In the genomic region with DNA sequence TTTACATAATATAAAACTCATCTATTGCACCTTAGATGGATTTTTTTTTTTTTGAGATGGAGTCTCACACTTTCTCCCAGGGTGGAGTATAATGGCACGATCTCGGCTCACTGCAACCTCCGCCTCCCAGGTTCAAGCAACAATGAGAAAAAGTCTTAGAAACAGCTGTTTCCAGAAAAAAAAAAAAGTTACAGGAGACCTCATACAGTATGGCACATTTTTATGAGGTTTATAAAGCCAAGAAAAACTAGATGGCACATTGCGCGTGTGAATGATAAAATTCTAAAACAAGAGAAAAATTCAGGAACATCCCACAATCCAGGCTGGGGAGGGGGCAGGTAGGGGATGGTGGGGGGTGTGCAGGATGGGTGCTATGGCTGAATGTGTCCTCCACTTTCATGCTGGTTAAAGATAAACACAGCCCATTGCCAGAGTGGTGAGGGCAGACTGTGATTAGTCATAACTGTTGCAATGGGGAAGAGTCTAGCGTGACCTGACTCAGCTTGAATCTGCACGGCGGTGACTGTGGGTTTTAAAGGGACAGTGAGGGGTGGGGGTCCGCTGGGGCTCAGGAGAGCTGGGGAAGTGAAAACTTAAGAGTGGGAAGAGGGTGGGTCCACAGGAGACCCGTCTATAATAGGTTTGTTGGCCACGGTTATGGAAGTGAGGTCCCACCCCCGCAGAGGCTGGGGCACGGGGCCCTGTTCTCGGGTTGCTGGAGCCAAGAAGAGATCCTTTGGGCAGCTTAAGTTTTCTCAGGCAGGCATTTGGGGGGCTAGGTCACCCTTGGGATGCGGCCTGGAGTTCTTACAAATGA, we compare ENCODE assay signal across 8 cellular contexts. TPM values are rescaled to one million over a fixed set of nuclear protein-coding genes. Genes with fewer than 3 reads are reported as not detected.
A peak's percentile ranks its signal among the peaks of the same experiment; 100 is the strongest.
DNase-seq lines count a peak whose midpoint lies in the region; ATAC-seq and TF ChIP-seq lines count a peak whose summit lies in the region.

No MANE protein-coding gene starts in this region.

- peaks cover 0 to 2% of the 10 kb centered on the region in 2 donors for H3K36me3 ChIP-seq in lung (ENCODE audit: control insufficient read depth in 2 of 2, insufficient read depth in 2 of 2, low read length in 2 of 2)

- peaks cover 6% of the 10 kb centered on the region for H3K27me3 Mint-ChIP-seq in activated CD4-positive, alpha-beta T cell treated with anti-CD3 and anti-CD28 coated beads, Interleukin-2, amount 10 ng/mL, durations not matched to agents 24 days and 14 days
- H3K27me3 Mint-ChIP-seq in activated T-helper 17 cell treated with anti-CD3 and anti-CD28 coated beads, Interleukin-2, amount 50 U/mL, for 72 hours, result no peaks in the 10 kb centered on the region
- no peaks in the 10 kb centered on the region for H3K27me3 Mint-ChIP-seq in type B pancreatic cell

- intact Hi-C loops in activated CD4-positive, alpha-beta T cell treated with anti-CD3 and anti-CD28 coated beads, Interleukin-2, amount 10 ng/mL, durations not matched to agents 24 days and 14 days (cut with micrococcal nuclease), result loop anchor here (1.0 kb wide), 1 partner anchor 9 kb away; no protein-coding TSS in a partner anchor

- H3K27me3 ChIP-seq in lung (ENCODE audit: control insufficient read depth, insufficient read depth), result no peaks in the 10 kb centered on the region

- peak overlapping the region; percentile 67 for H3K27ac Mint-ChIP-seq in activated CD4-positive, alpha-beta T cell treated with anti-CD3 and anti-CD28 coated beads, Interleukin-2, amount 10 ng/mL, durations not matched to agents 24 days and 14 days
- H3K27ac Mint-ChIP-seq in activated T-helper 17 cell treated with anti-CD3 and anti-CD28 coated beads, Interleukin-2, amount 50 U/mL, for 72 hours, result peak overlapping the region; percentile 46
- H3K27ac Mint-ChIP-seq in type B pancreatic cell, result no peak overlapping the region

- H3K4me1 ChIP-seq in lung (ENCODE audit: control insufficient read depth in 2 of 2, insufficient read depth in 2 of 2, low read length in 2 of 2), result peaks cover 0 to 7% of the 10 kb centered on the region in 2 donors

- ATAC-seq in GM21786 (IDR thresholded peaks at IDR 0.05; ENCODE audit: unreplicated experiment), result peak; percentile 99
- ATAC-seq in activated T-helper 17 cell treated with anti-CD3 and anti-CD28 coated beads, Interleukin-2, amount 50 U/mL, for 72 hours (replicated peaks), result peak; percentile 99
- ATAC-seq in lung (ENCODE audit: insufficient read depth, low FRiP score), result peak; percentile 73

- peaks cover 14% of the 10 kb centered on the region for H3K36me3 Mint-ChIP-seq in activated CD4-positive, alpha-beta T cell treated with anti-CD3 and anti-CD28 coated beads, Interleukin-2, amount 10 ng/mL, durations not matched to agents 24 days and 14 days (ENCODE audit: low read depth)
- peaks cover 6% of the 10 kb centered on the region for H3K36me3 Mint-ChIP-seq in activated T-helper 17 cell treated with anti-CD3 and anti-CD28 coated beads, Interleukin-2, amount 50 U/mL, for 72 hours (ENCODE audit: low read depth)
- H3K36me3 Mint-ChIP-seq in type B pancreatic cell, result peaks cover 10% of the 10 kb centered on the region

- peaks cover 22% of the 10 kb centered on the region for H3K4me1 Mint-ChIP-seq in activated CD4-positive, alpha-beta T cell treated with anti-CD3 and anti-CD28 coated beads, Interleukin-2, amount 10 ng/mL, durations not matched to agents 24 days and 14 days
- H3K4me1 Mint-ChIP-seq in activated T-helper 17 cell treated with anti-CD3 and anti-CD28 coated beads, Interleukin-2, amount 50 U/mL, for 72 hours, result peaks cover 16% of the 10 kb centered on the region
- peaks cover 6% of the 10 kb centered on the region for H3K4me1 Mint-ChIP-seq in type B pancreatic cell (ENCODE audit: unreplicated experiment)

- TF ChIP-seq CTCF in lung (IDR thresholded peaks at IDR 0.05; ENCODE audit: control extremely low read depth, extremely low read depth) (no peak), type B pancreatic cell (conservative IDR thresholded peaks at IDR 0.05) (no peak)

- H3K27ac ChIP-seq in lung (ENCODE audit: low read depth in 1 of 2, low read length in 1 of 2), result no peak overlapping the region

- WGBS in lung, 2 donors, result 59 to 62% methylated on average over 15 of the region's 15 CpGs

- H3K4me3 ChIP-seq in lung, result no peak overlapping the region

- H3K9me3 Mint-ChIP-seq in activated CD4-positive, alpha-beta T cell treated with anti-CD3 and anti-CD28 coated beads, Interleukin-2, amount 10 ng/mL, durations not matched to agents 24 days and 14 days, result no peaks in the 10 kb centered on the region
- H3K9me3 Mint-ChIP-seq in activated T-helper 17 cell treated with anti-CD3 and anti-CD28 coated beads, Interleukin-2, amount 50 U/mL, for 72 hours, result no peaks in the 10 kb centered on the region
- H3K9me3 Mint-ChIP-seq in type B pancreatic cell, result no peaks in the 10 kb centered on the region

- DNase-seq in activated CD4-positive, alpha-beta T cell treated with anti-CD3 and anti-CD28 coated beads, Interleukin-2, amount 10 ng/mL, durations not matched to agents 24 days and 14 days, result peak; percentile 71
- DNase-seq in activated CD4-positive, alpha-beta T cell treated with anti-CD3 and anti-CD28 coated beads for 1 hour, result no peak
- DNase-seq in HT1080 (ENCODE audit: low read depth), result peak; percentile 82
- DNase-seq in lung (ENCODE audit: low spot score), result no peak
- no peak for DNase-seq in type B pancreatic cell (ENCODE audit: extremely low spot score, unreplicated experiment)
- DNase-seq in NCI-H187 treated with DMSO at 0.1 percent for 48 hours (lab: John Stamatoyannopoulos, UW), result no peak

- H3K4me3 Mint-ChIP-seq in activated CD4-positive, alpha-beta T cell treated with anti-CD3 and anti-CD28 coated beads, Interleukin-2, amount 10 ng/mL, durations not matched to agents 24 days and 14 days, result no peak overlapping the region
- peak overlapping the region; percentile 62 for H3K4me3 Mint-ChIP-seq in activated T-helper 17 cell treated with anti-CD3 and anti-CD28 coated beads, Interleukin-2, amount 50 U/mL, for 72 hours
- H3K4me3 Mint-ChIP-seq in type B pancreatic cell, result no peak overlapping the region

- no peaks in the 10 kb centered on the region for H3K9me3 ChIP-seq in lung (ENCODE audit: control insufficient read depth in 2 of 2, insufficient read depth in 1 of 2, low read length in 1 of 2)

RNA-seq across cellular contexts. Expression of a gene that starts 11.9 kb away (rescaled TPM):
- 2.3 and 3.3 TPM in 2 replicates for total RNA-seq in activated CD4-positive, alpha-beta T cell treated with anti-CD3 and anti-CD28 coated beads, Interleukin-2, amount 10 ng/mL, durations not matched to agents 24 days and 14 days
- 2.4 and 5.2 TPM in 2 replicates for total RNA-seq in HT1080 (2014; rRNA removed; shearing (Covaris generic))
- polyA plus RNA-seq in HT1080 (2015; cell fraction: cytosol; rRNA removed), result 3.2 and 5.9 TPM in 2 replicates
- polyA plus RNA-seq in HT1080 (2015; cell fraction: nucleus; rRNA removed), result 4.9 and 8.1 TPM in 2 replicates
- 1 to 10 TPM; 4.5 to 6.3 TPM for total RNA-seq in activated T-helper 17 cell treated with anti-CD3 and anti-CD28 coated beads, Interleukin-2, amount 50 U/mL, for 72 hours
- total RNA-seq in lung (10 to 100 TPM; 16.1 to 25.5 TPM), type B pancreatic cell (ENCODE audit: low replicate concordance) (8.9 and 14.2 TPM in 2 replicates)
- polyA plus RNA-seq in lung, result 10 to 100 TPM in 1 of 2 donors, 1 to 10 TPM in 1; 5.8 to 18.3 TPM

RNA-seq across cellular contexts. Expression of a gene that starts 12.3 kb away (rescaled TPM):
- 15.2 and 18.4 TPM in 2 replicates for total RNA-seq in activated CD4-positive, alpha-beta T cell treated with anti-CD3 and anti-CD28 coated beads, Interleukin-2, amount 10 ng/mL, durations not matched to agents 24 days and 14 days
- 11.5 and 14.4 TPM in 2 replicates for total RNA-seq in HT1080 (2014; rRNA removed; shearing (Covaris generic))
- 18.6 and 22.4 TPM in 2 replicates for polyA plus RNA-seq in HT1080 (2015; cell fraction: cytosol; rRNA removed)
- polyA plus RNA-seq in HT1080 (2015; cell fraction: nucleus; rRNA removed), result 13.9 and 15.9 TPM in 2 replicates
- total RNA-seq in activated T-helper 17 cell treated with anti-CD3 and anti-CD28 coated beads, Interleukin-2, amount 50 U/mL, for 72 hours, result 10 to 100 TPM; 12.6 to 20.6 TPM
- total RNA-seq in lung, result 10 to 100 TPM in 1 of 2 donors, 1 to 10 TPM in 1; 5.1 to 22.0 TPM
- polyA plus RNA-seq in lung, result 10 to 100 TPM; 15.7 to 16.9 TPM
- total RNA-seq in type B pancreatic cell (ENCODE audit: low replicate concordance), result 8.0 and 12.9 TPM in 2 replicates

Comparison
In these comparisons a context has a peak if more than half of its experiments do, and no peak if none do; other contexts are left out.
1. DNase-seq: peak in activated CD4-positive, alpha-beta T cell treated with anti-CD3 and anti-CD28 coated beads, Interleukin-2, amount 10 ng/mL, durations not matched to agents 24 days and 14 days (single experiment) and HT1080 (single experiment); none in activated CD4-positive, alpha-beta T cell treated with anti-CD3 and anti-CD28 coated beads for 1 hour (single experiment), lung (single experiment), type B pancreatic cell (single experiment) and NCI-H187 treated with DMSO at 0.1 percent for 48 hours (single experiment).
2. Peak in every context shown above with its lines, with median percentiles within 50 percentile points of each other: ATAC-seq.